In genomic region chr5:149853019-149853648, GRCh38 we compare ENCODE assay signal across 9 cellular contexts.
DNase-seq lines count a peak whose midpoint lies in the region; ATAC-seq and TF ChIP-seq lines count a peak whose summit lies in the region.
"Had no signal": no experiment of that assay in that cellular context is flagged by ENCODE, and none has a peak within 500 bp of the region (broad histone marks: within the 10 kb centered on the region; RNA-seq: fewer than 3 reads in every experiment).

No MANE protein-coding gene starts in this region.

- H3K27ac ChIP-seq in RWPE2 (ENCODE audit: poor library complexity, severe bottlenecking) (no peak overlapping the region), right cardiac atrium (ENCODE audit: low read length) (no peak overlapping the region)

- no peaks in the 10 kb centered on the region for H3K27me3 ChIP-seq in RWPE2 (ENCODE audit: insufficient read depth, poor library complexity, severe bottlenecking)
- no peaks in the 10 kb centered on the region for H3K27me3 ChIP-seq in right cardiac atrium (ENCODE audit: control insufficient read depth, insufficient read depth)

- H3K4me3 ChIP-seq in AG10803 (ENCODE audit: low read length) (no peak overlapping the region), RWPE2 (ENCODE audit: severe bottlenecking) (no peak overlapping the region), right cardiac atrium (ENCODE audit: low read length) (no peak overlapping the region)

- ATAC-seq in GM18502 (IDR thresholded peaks at IDR 0.05; ENCODE audit: poor library complexity, unreplicated experiment): peak; percentile 61
- peak; percentile 88 for ATAC-seq in HG03354 (IDR thresholded peaks at IDR 0.05; ENCODE audit: poor library complexity, severe bottlenecking, unreplicated experiment)
- ATAC-seq in RWPE2 (ENCODE audit: low read depth): peak; percentile 67
- ATAC-seq in right cardiac atrium: peak; percentile 59 to 66
- ATAC-seq: naive thymus-derived CD8-positive, alpha-beta T cell had no signal

- H3K4me1 ChIP-seq in RWPE2 (ENCODE audit: insufficient read depth, poor library complexity, severe bottlenecking): peaks cover 12% of the 10 kb centered on the region
- H3K4me1 ChIP-seq in right cardiac atrium (ENCODE audit: control insufficient read depth, insufficient read depth, low read length): no peaks in the 10 kb centered on the region

- no peaks in the 10 kb centered on the region for H3K9me3 ChIP-seq in RWPE2 (ENCODE audit: severe bottlenecking)
- H3K9me3 ChIP-seq in right cardiac atrium (ENCODE audit: control insufficient read depth, low read length): no peaks in the 10 kb centered on the region

- TF ChIP-seq CTCF in AG10803 (conservative IDR thresholded peaks at IDR 0.05; ENCODE audit: low read length): peak; percentile 94
- peak; percentile 99 for TF ChIP-seq CTCF in RWPE2 (IDR thresholded peaks at IDR 0.05; ENCODE audit: poor library complexity, severe bottlenecking)

- intact Hi-C loops in right cardiac atrium (cut with DNase I): no loop called here

- WGBS in right cardiac atrium: 28% methylated on average over 10 of the region's 10 CpGs

- 0 out of 2 replicates have a peak, but pooled peaks cover 3% of the 10 kb centered on the region for H3K36me3 ChIP-seq in RWPE2 (ENCODE audit: low read depth)

- DNase-seq in AG10803 (ENCODE audit: low read depth) (peak; percentile 69), RWPE2 (ENCODE audit: low spot score) (no peak), amygdala (lab: John Stamatoyannopoulos, UW) (peak in 47 of 56 donors; percentile 9 to 88 (median 41)), right cardiac atrium (peak; percentile 73 to 90 (median 80)), renal cortical epithelial cell (ENCODE audit: low read depth) (peak; percentile 75), NCI-H2107 treated with DMSO at 0.1 percent for 48 hours (lab: John Stamatoyannopoulos, UW; ENCODE audit: unreplicated experiment) (no peak)

Comparison
In these comparisons a context has a peak if more than half of its experiments do, and no peak if none do; other contexts are left out.
1. DNase-seq: peak in AG10803 (single experiment), amygdala (47 of 56), right cardiac atrium (3 of 3) and renal cortical epithelial cell (single experiment); none in RWPE2 (single experiment) and NCI-H2107 treated with DMSO at 0.1 percent for 48 hours (single experiment).
2. Peak in every context shown above with its lines, with median percentiles within 50 percentile points of each other: ATAC-seq.